15 cellular contexts compared by ENCODE assay signal in genomic region chr22:39513791-39514190, GRCh38. TPM values are rescaled to one million over a fixed set of nuclear protein-coding genes. Genes with fewer than 3 reads are reported as not detected.
DNase-seq lines count a peak whose midpoint lies in the region; ATAC-seq, FAIRE-seq and TF ChIP-seq lines count a peak whose summit lies in the region.
"Had no signal": no experiment of that assay in that cellular context is flagged by ENCODE, and none has a peak within 500 bp of the region (broad histone marks: within the 10 kb centered on the region; RNA-seq: fewer than 3 reads in every experiment).

No MANE protein-coding gene starts in this region.

- FAIRE-seq in H1 (lab: Jason Lieb, UNC), result no peak
- FAIRE-seq: D721Med had no signal

- H4K20me1 ChIP-seq in H1 (replicated peaks in 1 of 2; ENCODE audit: control insufficient read depth in 1 of 2, insufficient read depth in 2 of 2, low read length in 2 of 2), result peaks cover 43 to 53% of the 10 kb centered on the region in 2 experiments

- H3K36me3 ChIP-seq in right atrium auricular region, result peaks cover 76% of the 10 kb centered on the region
- H3K36me3 ChIP-seq in H1 (ENCODE audit: control insufficient read depth in 2 of 4, insufficient read depth in 4 of 4, low read length in 3 of 4), result peaks cover 20 to 47% (median 39%) of the 10 kb centered on the region in 4 experiments
- peaks cover 56% of the 10 kb centered on the region for H3K36me3 ChIP-seq in neutrophil

- H3K14ac ChIP-seq in H1 (ENCODE audit: insufficient read length), result no peak overlapping the region

- no peak for TF ChIP-seq RAD21 in H1 (IDR thresholded peaks at IDR 0.05 in 1 of 2, conservative IDR thresholded peaks at IDR 0.05 in 1 of 2; ENCODE audit: low read depth in 2 of 2, low read length in 2 of 2)

- no peak overlapping the region for H2AK5ac ChIP-seq in H1 (ENCODE audit: low read depth, low read length)

- 95% methylated on average over 18 of the region's 18 CpGs; no CpG with 5 or more reads in 1 of the 2 experiments for WGBS in H1 (ENCODE audit: extremely low coverage in 1 of 2, insufficient coverage in 1 of 2, insufficient read length in 1 of 2, insufficient replicate concordance in 2 of 2, low coverage in 1 of 2, low lambda C conversion rate in 2 of 2, missing lambda C conversion rate in 1 of 2), 2 experiments

- DNase-seq in Right ventricle myocardium superior, result peak; percentile 37
- DNase-seq in right atrium auricular region (ENCODE audit: low spot score), result no peak
- no peak for DNase-seq in H1 (ENCODE audit: low read depth in 1 of 2, low spot score in 2 of 2)
- no peak for DNase-seq in DMS114 treated with DMSO at 0.1 percent for 48 hours (lab: John Stamatoyannopoulos, UW; ENCODE audit: unreplicated experiment)
- DNase-seq in inferior parietal cortex (ENCODE audit: extremely low spot score), result no peak
- DNase-seq: DMS79 treated with DMSO at 0.1 percent for 48 hours; GDM1; KBM-7; NCI-H1417 treated with DMSO at 0.1 percent for 48 hours; NCI-H2029; NCI-H2171; NK-92 treated with Interleukin-12 subunit alpha and Interleukin-12 subunit beta, amount 100 ng/mL, for 24 hours had no signal

- no peak overlapping the region for H3K9ac ChIP-seq in H1 (replicated peaks in 1 of 4; ENCODE audit: extremely low read depth in 1 of 4, low read depth in 3 of 4, low read length in 3 of 4)

- no peak overlapping the region for H2BK5ac ChIP-seq in H1 (ENCODE audit: low read depth, low read length)

- no peak overlapping the region for H3K18ac ChIP-seq in H1 (ENCODE audit: extremely low read depth, low read length)

- no peak for TF ChIP-seq EP300 in H1 (IDR thresholded peaks at IDR 0.05; ENCODE audit: borderline replicate concordance in 1 of 2, low read depth in 2 of 2, low read length in 2 of 2)

- no peak overlapping the region; the same call in 1 of the 2 replicates for H4K8ac ChIP-seq in H1 (ENCODE audit: extremely low read depth, insufficient read depth, low read length)

- no peaks in the 10 kb centered on the region; the same call in 1 of the 2 replicates for H3K23me2 ChIP-seq in H1 (ENCODE audit: low read depth, low read length)

- no peak for TF ChIP-seq POLR2A in H1 (IDR thresholded peaks at IDR 0.05; ENCODE audit: control extremely low read depth in 1 of 2, low read depth in 2 of 2, low read length in 2 of 2)

- H4K5ac ChIP-seq in H1 (ENCODE audit: insufficient read length, low read depth, low read length), result no peak overlapping the region

- H3K4ac ChIP-seq in H1 (replicated peaks; ENCODE audit: insufficient read length, low read depth, low read length), result no peak overlapping the region

- no peak overlapping the region for H2BK120ac ChIP-seq in H1 (replicated peaks; ENCODE audit: low read depth, low read length)

- TF ChIP-seq CTCF in right atrium auricular region (IDR thresholded peaks at IDR 0.05) (no peak), H1 (IDR thresholded peaks at IDR 0.05; ENCODE audit: control extremely low read depth in 1 of 3, insufficient read depth in 1 of 3, low read depth in 1 of 3, low read length in 3 of 3) (no peak), neutrophil (IDR thresholded peaks at IDR 0.05) (no peak)

- H2BK20ac ChIP-seq in H1 (ENCODE audit: low read length), result no peak overlapping the region

- no peak overlapping the region for H4K91ac ChIP-seq in H1 (replicated peaks; ENCODE audit: insufficient read length, low read length)

- no peak overlapping the region for H3K56ac ChIP-seq in H1 (replicated peaks; ENCODE audit: insufficient read length, low read depth, low read length)

- H3K4me3 ChIP-seq in right atrium auricular region, result no peak overlapping the region
- no peak overlapping the region for H3K4me3 ChIP-seq in H1 (ENCODE audit: extremely low read depth in 1 of 4, insufficient read depth in 2 of 4, low read depth in 3 of 4, low read length in 4 of 4)
- H3K4me3 ChIP-seq in neutrophil (ENCODE audit: low read depth in 1 of 2, low read length in 1 of 2), result no peak overlapping the region
- H3K4me3 ChIP-seq: GM23338 had no signal

- H2BK15ac ChIP-seq in H1 (ENCODE audit: low read length), result no peak overlapping the region

- H3K27ac ChIP-seq in right atrium auricular region (no peak overlapping the region), H1 (ENCODE audit: low read depth, low read length) (no peak overlapping the region), neutrophil (peak overlapping the region; percentile 47)

- CTCF ChIA-PET in H1 (lab: Charles Lee; ENCODE audit: partially characterized antibody), result interaction anchor here (0.9 to 10.1 kb wide), 26 partner anchors 13 to 380 kb away, joined by 3 to 278 read pairs (median 4); partner anchors contain the start of genes MIEF1 and SYNGR1

- no peaks in the 10 kb centered on the region for H3K27me3 ChIP-seq in right atrium auricular region
- peaks cover 24 to 59% (median 54%) of the 10 kb centered on the region in 4 experiments for H3K27me3 ChIP-seq in H1 (replicated peaks in 1 of 4; ENCODE audit: control insufficient read depth in 3 of 4, extremely low read depth in 1 of 4, insufficient read depth in 3 of 4, low read length in 3 of 4)
- H3K27me3 ChIP-seq in neutrophil, result no peaks in the 10 kb centered on the region

- H3K4me2 ChIP-seq in H1 (ENCODE audit: insufficient read depth in 1 of 2, low read depth in 2 of 2, low read length in 2 of 2), result no peak overlapping the region
- H3K4me2 ChIP-seq: GM23338 had no signal

- H3K4me1 ChIP-seq in right atrium auricular region (peaks cover 0 to 19% of the 10 kb centered on the region in 2 donors), H1 (replicated peaks in 1 of 4; ENCODE audit: control insufficient read depth in 3 of 4, insufficient read depth in 4 of 4, low read length in 3 of 4) (peaks cover 0 to 3% (median under 1%) of the 10 kb centered on the region in 4 experiments; a peak in 2 of 7 replicates), neutrophil (ENCODE audit: control insufficient read depth in 1 of 2, insufficient read depth in 1 of 2, low read depth in 1 of 2, low read length in 1 of 2) (peaks cover 7 to 12% of the 10 kb centered on the region in 2 experiments)

- no peaks in the 10 kb centered on the region for H3K79me2 ChIP-seq in H1 (ENCODE audit: control insufficient read depth in 1 of 2, insufficient read depth in 2 of 2, low read length in 2 of 2)

- no peak overlapping the region for H2AFZ ChIP-seq in H1 (ENCODE audit: low read length)
- H2AFZ ChIP-seq: GM23338 had no signal

- H3K79me1 ChIP-seq in H1 (ENCODE audit: low read depth, low read length), result peaks cover 5% of the 10 kb centered on the region

- H3K9me3 ChIP-seq in right atrium auricular region (no peaks in the 10 kb centered on the region), H1 (ENCODE audit: insufficient read depth in 2 of 2, low read depth in 1 of 2, low read length in 1 of 2) (no peaks in the 10 kb centered on the region), neutrophil (no peaks in the 10 kb centered on the region)

- POLR2A ChIA-PET in H1 (lab: Charles Lee; ENCODE audit: partially characterized antibody), result interaction anchor here (1.0 to 6.0 kb wide), 6 partner anchors 9 to 194 kb away, joined by 3 to 72 read pairs (median 5); partner anchors contain the start of genes RPL3 and RPS19BP1

- no peak overlapping the region for H3K23ac ChIP-seq in H1 (ENCODE audit: insufficient read length)

- no peak overlapping the region for H2BK12ac ChIP-seq in H1 (ENCODE audit: low read depth, low read length)

- ATAC-seq in Right ventricle myocardium superior (ENCODE audit: poor library complexity), result peak; percentile 18

- intact Hi-C loops in Right ventricle myocardium superior (cut with DNase I), result no loop called here

RNA-seq across cellular contexts. Expression of gene ATF4, which starts 6.6 kb away (rescaled TPM):
- total RNA-seq in Right ventricle myocardium superior, result 200 TPM
- 100 to 1,000 TPM; 155 to 256 TPM for total RNA-seq in right atrium auricular region
- 543 and 553 TPM in 2 replicates for total RNA-seq in H1 (2021; fragmentation: NEBNext Ultra II Directional; extraction: Animal tissue kit (Norgen Biotek cat#: 25700))
- 685 and 704 TPM in 2 replicates for polyA plus RNA-seq in H1 (2011; rRNA removed)
- polyA plus RNA-seq in H1 (2011; cell fraction: cytosol; rRNA removed), result 868 TPM
- polyA plus RNA-seq in H1 (2011; cell fraction: nucleus; rRNA removed), result 703 TPM
- 598 to 685 TPM (median 617 TPM) in 4 replicates for polyA plus RNA-seq in H1 (2012, experiment 1 of 2)
- polyA plus RNA-seq in H1 (2012, experiment 2 of 2), result 699 TPM
- 476 TPM for polyA plus RNA-seq in H1 (2013, experiment 1 of 2)
- polyA plus RNA-seq in H1 (2013, experiment 2 of 2), result 475 TPM
- polyA minus RNA-seq in H1 (2011; rRNA and poly(A)+ RNA removed), result 314 and 359 TPM in 2 replicates
- polyA minus RNA-seq in H1 (2011; cell fraction: cytosol; rRNA and poly(A)+ RNA removed), result 150 TPM
- polyA minus RNA-seq in H1 (2011; cell fraction: nucleus; rRNA and poly(A)+ RNA removed), result 255 TPM

RNA-seq across cellular contexts. Expression of gene MIEF1, which starts 11.7 kb away (rescaled TPM):
- 16.7 TPM for total RNA-seq in Right ventricle myocardium superior
- 10 to 100 TPM; 14.4 to 22.1 TPM for total RNA-seq in right atrium auricular region
- total RNA-seq in H1 (2021; fragmentation: NEBNext Ultra II Directional; extraction: Animal tissue kit (Norgen Biotek cat#: 25700)), result 31.4 and 32.7 TPM in 2 replicates
- polyA plus RNA-seq in H1 (2011; rRNA removed), result 16.8 and 21.0 TPM in 2 replicates
- polyA plus RNA-seq in H1 (2011; cell fraction: cytosol; rRNA removed), result 16.4 TPM
- polyA plus RNA-seq in H1 (2011; cell fraction: nucleus; rRNA removed), result 18.5 TPM
- polyA plus RNA-seq in H1 (2012, experiment 1 of 2), result 22.0 to 25.2 TPM (median 22.9 TPM) in 4 replicates
- polyA plus RNA-seq in H1 (2012, experiment 2 of 2), result 14.3 TPM
- polyA plus RNA-seq in H1 (2013, experiment 1 of 2), result 18.5 TPM
- 18.4 TPM for polyA plus RNA-seq in H1 (2013, experiment 2 of 2)
- 36.0 and 36.1 TPM in 2 replicates for polyA minus RNA-seq in H1 (2011; rRNA and poly(A)+ RNA removed)
- polyA minus RNA-seq in H1 (2011; cell fraction: cytosol; rRNA and poly(A)+ RNA removed), result 17.9 TPM
- polyA minus RNA-seq in H1 (2011; cell fraction: nucleus; rRNA and poly(A)+ RNA removed), result 17.9 TPM

RNA-seq across cellular contexts. Expression of gene RPS19BP1, which starts 18.8 kb away (rescaled TPM):
- 59.0 TPM for total RNA-seq in Right ventricle myocardium superior
- 100 to 1,000 TPM in 1 of 2 donors, 10 to 100 TPM in 1; 88.1 to 135 TPM for total RNA-seq in right atrium auricular region
- 77.5 and 77.9 TPM in 2 replicates for total RNA-seq in H1 (2021; fragmentation: NEBNext Ultra II Directional; extraction: Animal tissue kit (Norgen Biotek cat#: 25700))
- 97.9 and 120 TPM in 2 replicates for polyA plus RNA-seq in H1 (2011; rRNA removed)
- polyA plus RNA-seq in H1 (2011; cell fraction: cytosol; rRNA removed), result 120 TPM
- polyA plus RNA-seq in H1 (2011; cell fraction: nucleus; rRNA removed), result 94.6 TPM
- polyA plus RNA-seq in H1 (2012, experiment 1 of 2), result 79.6 to 99.4 TPM (median 89.0 TPM) in 4 replicates
- 100 TPM for polyA plus RNA-seq in H1 (2012, experiment 2 of 2)
- polyA plus RNA-seq in H1 (2013, experiment 1 of 2), result 71.2 TPM
- polyA plus RNA-seq in H1 (2013, experiment 2 of 2), result 71.6 TPM
- polyA minus RNA-seq in H1 (2011; rRNA and poly(A)+ RNA removed), result 7.8 and 8.1 TPM in 2 replicates
- polyA minus RNA-seq in H1 (2011; cell fraction: cytosol; rRNA and poly(A)+ RNA removed), result 16.2 TPM
- 23.8 TPM for polyA minus RNA-seq in H1 (2011; cell fraction: nucleus; rRNA and poly(A)+ RNA removed)

RNA-seq across cellular contexts. Expression of gene CACNA1I, which starts 56.8 kb away (rescaled TPM):
- total RNA-seq in Right ventricle myocardium superior (0.03 TPM), right atrium auricular region (under 1 TPM in 1 of 2 donors, not detected in 1; 0.08 TPM)
- total RNA-seq in H1 (2021; fragmentation: NEBNext Ultra II Directional; extraction: Animal tissue kit (Norgen Biotek cat#: 25700)), result 1.2 and 1.3 TPM in 2 replicates
- 0.77 and 1.3 TPM in 2 replicates for polyA plus RNA-seq in H1 (2011; rRNA removed)
- polyA plus RNA-seq in H1 (2011; cell fraction: cytosol; rRNA removed), result 1.2 TPM
- polyA plus RNA-seq in H1 (2011; cell fraction: nucleus; rRNA removed), result 7.1 TPM
- polyA plus RNA-seq in H1 (2012, experiment 1 of 2), result 0.91 to 1.4 TPM (median 1.2 TPM) in 4 replicates
- 0.71 TPM for polyA plus RNA-seq in H1 (2012, experiment 2 of 2)
- 1.3 TPM for polyA plus RNA-seq in H1 (2013, experiment 1 of 2)
- polyA plus RNA-seq in H1 (2013, experiment 2 of 2), result 1.3 TPM
- polyA minus RNA-seq in H1 (2011; rRNA and poly(A)+ RNA removed), result 1.00 and 1.3 TPM in 2 replicates
- polyA minus RNA-seq in H1 (2011; cell fraction: cytosol; rRNA and poly(A)+ RNA removed), result 0.95 TPM
- 1.6 TPM for polyA minus RNA-seq in H1 (2011; cell fraction: nucleus; rRNA and poly(A)+ RNA removed)

RNA-seq across cellular contexts. Expression of gene MGAT3, which starts 57.0 kb away (rescaled TPM):
- total RNA-seq in Right ventricle myocardium superior (3.9 TPM), right atrium auricular region (10 to 100 TPM in 1 of 2 donors, 1 to 10 TPM in 1; 2.9 to 11.3 TPM)
- 8.5 and 9.2 TPM in 2 replicates for total RNA-seq in H1 (2021; fragmentation: NEBNext Ultra II Directional; extraction: Animal tissue kit (Norgen Biotek cat#: 25700))
- 4.3 and 6.3 TPM in 2 replicates for polyA plus RNA-seq in H1 (2011; rRNA removed)
- 4.7 TPM for polyA plus RNA-seq in H1 (2011; cell fraction: cytosol; rRNA removed)
- polyA plus RNA-seq in H1 (2011; cell fraction: nucleus; rRNA removed), result 6.4 TPM
- 6.4 to 8.6 TPM (median 7.1 TPM) in 4 replicates for polyA plus RNA-seq in H1 (2012, experiment 1 of 2)
- polyA plus RNA-seq in H1 (2012, experiment 2 of 2), result 5.9 TPM
- 5.5 TPM for polyA plus RNA-seq in H1 (2013, experiment 1 of 2)
- 5.2 TPM for polyA plus RNA-seq in H1 (2013, experiment 2 of 2)
- 5.9 and 6.3 TPM in 2 replicates for polyA minus RNA-seq in H1 (2011; rRNA and poly(A)+ RNA removed)
- 7.0 TPM for polyA minus RNA-seq in H1 (2011; cell fraction: cytosol; rRNA and poly(A)+ RNA removed)
- polyA minus RNA-seq in H1 (2011; cell fraction: nucleus; rRNA and poly(A)+ RNA removed), result 4.2 TPM
